14 cellular contexts compared by ENCODE assay signal in genomic region chr1:243263824-243264223, GRCh38. TPM values are rescaled to one million over a fixed set of nuclear protein-coding genes. Genes with fewer than 3 reads are reported as not detected.
DNase-seq lines count a peak whose midpoint lies in the region; ATAC-seq and TF ChIP-seq lines count a peak whose summit lies in the region.
"Had no signal": no experiment of that assay in that cellular context is flagged by ENCODE, and none has a peak within 500 bp of the region (broad histone marks: within the 10 kb centered on the region; RNA-seq: fewer than 3 reads in every experiment).

No MANE protein-coding gene starts in this region.

- H3K27me3 Mint-ChIP-seq in HFFc6 (ENCODE audit: insufficient read depth), result peaks cover 2% of the 10 kb centered on the region; the same call in 1 of the 2 replicates

- CTCF ChIA-PET in OCI-LY7 (lab: Charles Lee; ENCODE audit: unreplicated experiment), result interaction anchor here (1.0 kb wide), 1 partner anchor 80 kb away, joined by 3 read pairs; no protein-coding TSS in a partner anchor

- H3K9me3 Mint-ChIP-seq in HFFc6, result no peaks in the 10 kb centered on the region
- H3K9me3 Mint-ChIP-seq: activated T-helper 2 cell treated with anti-CD3 and anti-CD28 coated beads, Interferon-gamma antibody, Interleukin-2, Interleukin-4, amounts not matched to agents 10 μg/mL and 5 μg/mL and 100 μg/mL, durations not matched to agents 14 hours and 24 hours and 36 hours had no signal

- no peaks in the 10 kb centered on the region for H3K9me3 ChIP-seq in RWPE2 (ENCODE audit: severe bottlenecking)
- H3K9me3 ChIP-seq in skeletal muscle tissue (ENCODE audit: control insufficient read depth in 3 of 3, low read length in 3 of 3), result no peaks in the 10 kb centered on the region
- no peaks in the 10 kb centered on the region for H3K9me3 ChIP-seq in MM.1S (replicated peaks; ENCODE audit: insufficient read depth, low read length)
- no peaks in the 10 kb centered on the region for H3K9me3 ChIP-seq in OCI-LY7 (ENCODE audit: low read length)

- peaks cover 10% of the 10 kb centered on the region; the same call in 1 of the 2 replicates for H3K36me3 Mint-ChIP-seq in HFFc6 (ENCODE audit: low read depth)

- no peak for DNase-seq in HFFc6
- no peak for DNase-seq in RWPE2 (ENCODE audit: low spot score)
- DNase-seq in epithelial cell of prostate (ENCODE audit: low read depth, low spot score), result no peak
- DNase-seq in MM.1S, result no peak
- DNase-seq in OCI-LY7 (ENCODE audit: low spot score), result no peak
- DNase-seq in DMS79 treated with DMSO at 0.1 percent for 48 hours (lab: John Stamatoyannopoulos, UW), result no peak
- DNase-seq: amygdala; nucleus accumbens; stimulated activated naive CD8-positive, alpha-beta T cell treated with anti-CD3 and anti-CD28 coated beads, Interleukin-15, Interleukin-2, amounts not matched to agents 100 U/mL and 50 U/mL, for 24 hours; WERI-Rb-1 had no signal

- ATAC-seq in RWPE2 (ENCODE audit: low read depth) (no peak), HG03045 (IDR thresholded peaks at IDR 0.05; ENCODE audit: unreplicated experiment) (no peak)

- H3K9ac ChIP-seq in skeletal muscle tissue (ENCODE audit: low read depth in 1 of 3, low read length in 3 of 3) (no peak overlapping the region), MM.1S (ENCODE audit: low read length) (no peak overlapping the region)

- no peak for TF ChIP-seq CTCF in HFFc6 (IDR thresholded peaks at IDR 0.05)
- TF ChIP-seq CTCF in RWPE2 (IDR thresholded peaks at IDR 0.05; ENCODE audit: poor library complexity, severe bottlenecking), result no peak
- TF ChIP-seq CTCF in MM.1S (IDR thresholded peaks at IDR 0.05; ENCODE audit: low read length), result no peak
- no peak for TF ChIP-seq CTCF in OCI-LY7 (conservative IDR thresholded peaks at IDR 0.05; ENCODE audit: low read length)

- H3K36me3 ChIP-seq in RWPE2 (ENCODE audit: low read depth) (no peaks in the 10 kb centered on the region; the same call in 1 of the 2 replicates), skeletal muscle tissue (ENCODE audit: control insufficient read depth in 3 of 3, insufficient read depth in 3 of 3, low read length in 3 of 3) (no peaks in the 10 kb centered on the region), MM.1S (replicated peaks; ENCODE audit: insufficient read depth, low read length) (no peaks in the 10 kb centered on the region), OCI-LY7 (ENCODE audit: insufficient read depth, low read length) (no peaks in the 10 kb centered on the region)
- H3K36me3 ChIP-seq: WERI-Rb-1 had no signal

- BruUV-seq in OCI-LY7 (replicated peaks; lab: Mats Ljungman, UMichigan), result no TSS peak

- no peak overlapping the region for H3K4me3 ChIP-seq in RWPE2 (ENCODE audit: severe bottlenecking)
- no peak overlapping the region for H3K4me3 ChIP-seq in skeletal muscle tissue (ENCODE audit: low read length in 3 of 3)
- no peak overlapping the region for H3K4me3 ChIP-seq in MM.1S (ENCODE audit: low read length)
- H3K4me3 ChIP-seq in OCI-LY7 (ENCODE audit: low read depth, low read length, poor library complexity, severe bottlenecking), result no peak overlapping the region

- H3K9me2 ChIP-seq in MM.1S (replicated peaks; ENCODE audit: insufficient read depth, low read length) (no peaks in the 10 kb centered on the region), OCI-LY7 (ENCODE audit: insufficient read depth, low read length) (no peaks in the 10 kb centered on the region)

- H2AFZ ChIP-seq in MM.1S (ENCODE audit: low read length) (no peak overlapping the region), OCI-LY7 (ENCODE audit: low read length) (no peak overlapping the region)

- H3K79me2 ChIP-seq in MM.1S (ENCODE audit: low read length) (peaks cover 12% of the 10 kb centered on the region), OCI-LY7 (ENCODE audit: insufficient read depth, low read depth, low read length) (no peaks in the 10 kb centered on the region)

- peaks cover 80% of the 10 kb centered on the region for H3K4me1 Mint-ChIP-seq in HFFc6 (ENCODE audit: low read depth)

- intact Hi-C loops in OCI-LY7 (cut with micrococcal nuclease; ENCODE audit: unreplicated experiment), result loop anchor here (5.0 kb wide), 1 partner anchor 1173 kb away; no protein-coding TSS in a partner anchor

- peak overlapping the region; percentile 97 for H3K27ac ChIP-seq in RWPE2 (ENCODE audit: poor library complexity, severe bottlenecking)
- peak overlapping the region; percentile 91 for H3K27ac ChIP-seq in epithelial cell of prostate
- peak overlapping the region; percentile 36 for H3K27ac ChIP-seq in skeletal muscle tissue (ENCODE audit: low read depth, low read length)
- H3K27ac ChIP-seq in MM.1S (ENCODE audit: low read length), result no peak overlapping the region
- no peak overlapping the region for H3K27ac ChIP-seq in OCI-LY7 (ENCODE audit: low read depth, low read length, poor library complexity, severe bottlenecking)
- H3K27ac ChIP-seq: C4-2B, WERI-Rb-1 had no signal

- no peak overlapping the region for H3K4me2 ChIP-seq in MM.1S (ENCODE audit: low read depth, low read length)
- H3K4me2 ChIP-seq in OCI-LY7 (ENCODE audit: low read length), result no peak overlapping the region

- H3K27me3 ChIP-seq in RWPE2 (ENCODE audit: insufficient read depth, poor library complexity, severe bottlenecking), result no peaks in the 10 kb centered on the region
- H3K27me3 ChIP-seq in skeletal muscle tissue (ENCODE audit: control insufficient read depth in 3 of 3, insufficient read depth in 3 of 3, low read length in 3 of 3), result no peaks in the 10 kb centered on the region
- no peaks in the 10 kb centered on the region for H3K27me3 ChIP-seq in MM.1S (replicated peaks; ENCODE audit: insufficient read depth, low read length)

- H4K20me1 ChIP-seq in MM.1S (ENCODE audit: insufficient read depth, low read length) (no peaks in the 10 kb centered on the region), OCI-LY7 (ENCODE audit: insufficient read depth, low read length) (no peaks in the 10 kb centered on the region)

- H3K4me3 Mint-ChIP-seq in HFFc6, result peak overlapping the region; percentile 39

- peak overlapping the region; percentile 92 for H3K27ac Mint-ChIP-seq in HFFc6
- H3K27ac Mint-ChIP-seq: activated T-helper 2 cell treated with anti-CD3 and anti-CD28 coated beads, Interferon-gamma antibody, Interleukin-2, Interleukin-4, amounts not matched to agents 10 μg/mL and 5 μg/mL and 100 μg/mL, durations not matched to agents 14 hours and 24 hours and 36 hours had no signal

- H3K4me1 ChIP-seq in RWPE2 (ENCODE audit: insufficient read depth, poor library complexity, severe bottlenecking), result peaks cover 53% of the 10 kb centered on the region
- peaks cover 0 to 8% (median 0%) of the 10 kb centered on the region in 3 donors for H3K4me1 ChIP-seq in skeletal muscle tissue (ENCODE audit: control insufficient read depth in 3 of 3, insufficient read depth in 3 of 3, low read length in 3 of 3)
- no peaks in the 10 kb centered on the region for H3K4me1 ChIP-seq in MM.1S (ENCODE audit: low read length)
- H3K4me1 ChIP-seq in OCI-LY7 (ENCODE audit: insufficient read depth, low read length, poor library complexity, severe bottlenecking), result peaks cover 16% of the 10 kb centered on the region

- no peaks in the 10 kb centered on the region for H3F3A ChIP-seq in MM.1S (ENCODE audit: insufficient read depth, low read length)

- POLR2A ChIA-PET in OCI-LY7 (lab: Charles Lee), result no interaction called here

RNA-seq across cellular contexts. Expression of gene SDCCAG8, which starts 8.0 kb away (rescaled TPM):
- total RNA-seq in HFFc6 (2021; fragmentation: NEBNext Ultra II Directional; extraction: Animal tissue kit (Norgen Biotek cat#: 25700)), result 10 to 100 TPM; 22.3 to 31.2 (median 26.1) TPM
- total RNA-seq in skeletal muscle tissue (71.5 TPM), OCI-LY7 (2022) (26.2 and 28.7 TPM in 2 replicates)
- total RNA-seq in OCI-LY7 (2014; rRNA removed; shearing (Covaris generic)), result 13.4 and 18.1 TPM in 2 replicates

RNA-seq across cellular contexts. Expression of gene CEP170, which starts 8.7 kb away (rescaled TPM):
- total RNA-seq in HFFc6 (2021; fragmentation: NEBNext Ultra II Directional; extraction: Animal tissue kit (Norgen Biotek cat#: 25700)), result 100 to 1,000 TPM in 5 of 6 experiments, 10 to 100 TPM in 1; 98.6 to 131 (median 117) TPM
- 51.1 TPM for total RNA-seq in skeletal muscle tissue
- 57.6 and 64.7 TPM in 2 replicates for total RNA-seq in OCI-LY7 (2014; rRNA removed; shearing (Covaris generic))
- total RNA-seq in OCI-LY7 (2022), result 69.7 and 85.4 TPM in 2 replicates

Comparison
In these comparisons a context has a peak if more than half of its experiments do, and no peak if none do; other contexts are left out.
1. H3K27ac ChIP-seq: peak in RWPE2 (single experiment), epithelial cell of prostate (single experiment) and skeletal muscle tissue (single experiment); none in MM.1S (single experiment) and OCI-LY7 (single experiment).